Comparison of ENCODE assay signal across 8 cellular contexts in the genomic region with DNA sequence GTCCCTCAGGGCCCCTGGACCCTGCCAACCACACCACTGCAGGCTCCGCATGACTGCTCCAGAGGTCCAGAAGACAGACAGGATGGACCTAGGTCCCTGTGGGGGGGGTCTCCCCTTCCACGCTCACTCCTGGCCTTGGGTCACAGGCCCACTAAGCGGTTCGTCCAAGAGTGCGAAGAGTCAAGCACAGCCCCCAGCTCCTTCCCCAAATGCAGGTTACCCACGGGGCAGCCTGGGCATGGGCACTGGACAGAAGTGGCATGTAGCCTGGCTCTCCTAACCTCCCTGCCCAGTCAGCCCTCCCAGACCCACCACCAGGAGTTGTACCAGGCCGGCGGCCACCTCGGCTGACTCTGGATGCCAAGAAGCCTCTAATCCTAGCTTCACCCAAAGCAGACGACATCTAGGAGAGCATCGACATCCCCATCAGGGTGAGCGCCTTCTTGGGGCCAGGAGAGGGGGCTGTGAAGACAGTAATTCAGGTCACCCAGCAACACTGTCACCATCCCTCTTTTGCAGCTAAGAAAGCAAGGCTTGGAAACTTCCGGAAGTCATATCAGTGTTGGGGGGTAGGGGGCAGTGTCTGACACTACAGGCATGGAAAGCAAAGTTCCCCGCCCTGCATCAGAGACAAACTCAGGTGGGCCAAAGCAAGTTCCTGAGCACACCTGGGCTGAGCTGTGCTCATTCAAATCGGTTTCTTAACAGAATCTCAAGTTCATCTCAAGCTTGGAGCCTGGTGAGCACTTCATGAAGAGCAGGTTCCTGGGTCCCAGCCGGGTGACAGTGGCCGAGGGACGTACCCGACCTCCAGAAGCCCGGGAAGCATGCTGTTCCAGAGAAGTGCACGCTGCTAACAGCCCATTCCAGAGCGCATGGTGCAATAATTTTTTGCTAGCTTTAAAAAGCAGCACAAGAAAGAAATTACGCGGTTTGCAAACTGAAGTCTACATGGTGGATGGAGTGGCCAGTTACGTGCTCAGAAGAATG.
DNase-seq lines count a peak whose midpoint lies in the region; ATAC-seq, FAIRE-seq and TF ChIP-seq lines count a peak whose summit lies in the region.

No MANE protein-coding gene starts in this region.

- no peak for FAIRE-seq in kidney (lab: Jason Lieb, UNC)

- H3K4me1 Mint-ChIP-seq in activated T-cell treated with anti-CD3 and anti-CD28 coated beads, Interleukin-2, amount 50 U/mL, for 72 hours (ENCODE audit: low read depth) = peaks cover 90% of the 10 kb centered on the region

- no peaks in the 10 kb centered on the region for H3K9me3 ChIP-seq in kidney (ENCODE audit: control insufficient read depth in 1 of 2, low read length in 2 of 2)

- no peak overlapping the region for H3K27ac ChIP-seq in kidney (ENCODE audit: low read depth in 2 of 2, low read length in 2 of 2)

- H3K4me1 ChIP-seq in kidney (ENCODE audit: control insufficient read depth in 1 of 2, insufficient read depth in 1 of 2, low read depth in 1 of 2, low read length in 2 of 2) = peaks cover 26 to 44% of the 10 kb centered on the region in 2 donors

- no peaks in the 10 kb centered on the region for H3K36me3 ChIP-seq in kidney (ENCODE audit: control insufficient read depth in 1 of 2, insufficient read depth in 2 of 2, low read length in 2 of 2)

- 0 out of 2 replicates have a peak, but pooled peaks have one; percentile 6 for TF ChIP-seq CTCF in AG09319 (IDR thresholded peaks at IDR 0.05; ENCODE audit: low read depth, low read length)
- TF ChIP-seq CTCF in kidney (IDR thresholded peaks at IDR 0.05; ENCODE audit: borderline replicate concordance, extremely low read depth, insufficient read depth) = peak; percentile 19

- peaks cover 0 to 2% of the 10 kb centered on the region in 2 donors for H3K9me3 Mint-ChIP-seq in activated T-cell treated with anti-CD3 and anti-CD28 coated beads, Interleukin-2, amount 50 U/mL, for 72 hours

- peak; percentile 10 to 30 for ATAC-seq in activated T-cell treated with anti-CD3 and anti-CD28 coated beads, Interleukin-2, amount 50 U/mL, for 72 hours (replicated peaks in 1 of 2)

- H3K9ac ChIP-seq in kidney (ENCODE audit: low read length in 2 of 2) = no peak overlapping the region

- DNase-seq in AG09319 (ENCODE audit: extremely low read depth, low read depth) = no peak
- peak; percentile 82 for DNase-seq in KBM-7
- peak; percentile 55 to 67 for DNase-seq in activated T-cell treated with anti-CD3 and anti-CD28 coated beads, Interleukin-2, amount 50 U/mL, for 72 hours
- DNase-seq in kidney = peak; percentile 62
- DNase-seq in NCI-H2171 (lab: John Stamatoyannopoulos, UW) = no peak
- no peak for DNase-seq in NCI-H1436 treated with DMSO at 0.1 percent for 48 hours (lab: John Stamatoyannopoulos, UW)
- DNase-seq in G401 (ENCODE audit: low spot score) = no peak
- DNase-seq in medulla oblongata (ENCODE audit: extremely low spot score) = no peak

- H3K36me3 Mint-ChIP-seq in activated T-cell treated with anti-CD3 and anti-CD28 coated beads, Interleukin-2, amount 50 U/mL, for 72 hours (ENCODE audit: insufficient read depth in 2 of 2) = peaks cover 8 to 16% of the 10 kb centered on the region in 2 donors

- H3K27ac Mint-ChIP-seq in activated T-cell treated with anti-CD3 and anti-CD28 coated beads, Interleukin-2, amount 50 U/mL, for 72 hours = peak overlapping the region; percentile 80

- H3K27me3 Mint-ChIP-seq in activated T-cell treated with anti-CD3 and anti-CD28 coated beads, Interleukin-2, amount 50 U/mL, for 72 hours (ENCODE audit: low read depth) = no peaks in the 10 kb centered on the region

- in situ Hi-C loops in KBM-7 (cut with MboI; ENCODE audit: low pct_unique_long_range_greater_than_20kb, low sequenced_read_pairs) (no loop called here), G401 (cut with HindIII; ENCODE audit: low sequenced_read_pairs) (no loop called here)

- H3K4me3 ChIP-seq in kidney (ENCODE audit: low read length in 2 of 2) = no peak overlapping the region

- peak overlapping the region; percentile 12 to 15 for H3K4me3 Mint-ChIP-seq in activated T-cell treated with anti-CD3 and anti-CD28 coated beads, Interleukin-2, amount 50 U/mL, for 72 hours

- intact Hi-C loops in kidney (cut with DNase I) = no loop called here

Comparison
In these comparisons a context has a peak if more than half of its experiments do, and no peak if none do; other contexts are left out.
1. DNase-seq: peak in KBM-7 (single experiment), activated T-cell treated with anti-CD3 and anti-CD28 coated beads, Interleukin-2, amount 50 U/mL, for 72 hours (2 of 2) and kidney (single experiment); none in AG09319 (single experiment), NCI-H2171 (single experiment), NCI-H1436 treated with DMSO at 0.1 percent for 48 hours (single experiment), G401 (single experiment) and medulla oblongata (single experiment).